ENCODE assay signal across 16 cellular contexts in the genomic region with DNA sequence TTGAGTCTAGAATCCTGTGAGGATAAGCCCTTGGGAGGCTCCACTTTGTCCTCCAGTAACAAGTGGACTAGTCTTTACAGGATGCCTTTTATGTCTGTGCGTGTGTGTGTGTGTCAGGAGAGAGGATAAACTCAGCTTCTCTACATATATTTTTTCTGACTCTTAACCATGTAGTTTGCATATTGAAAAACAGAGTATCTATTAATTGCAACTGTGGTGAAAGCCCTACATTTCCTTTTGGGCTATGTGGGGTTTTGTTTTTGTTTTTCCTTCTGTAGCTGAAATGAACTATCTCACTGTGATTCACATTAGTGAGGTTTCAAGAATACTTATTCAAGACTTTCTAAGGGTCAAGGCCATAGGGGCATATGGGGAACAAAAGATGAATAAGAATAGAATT. TPM values are rescaled to one million over a fixed set of nuclear protein-coding genes. Genes with fewer than 3 reads are reported as not detected.
DNase-seq lines count a peak whose midpoint lies in the region; ATAC-seq and TF ChIP-seq lines count a peak whose summit lies in the region.
"Had no signal": no experiment of that assay in that cellular context is flagged by ENCODE, and none has a peak within 500 bp of the region (broad histone marks: within the 10 kb centered on the region; RNA-seq: fewer than 3 reads in every experiment).

No MANE protein-coding gene starts in this region.

- peaks cover 24% of the 10 kb centered on the region for H3F3A ChIP-seq in neural progenitor cell (ENCODE audit: low read depth)

- no peaks in the 10 kb centered on the region for H3K36me3 ChIP-seq in neural progenitor cell
- H3K36me3 ChIP-seq: upper lobe of right lung had no signal

- no peak overlapping the region for H3K4me2 ChIP-seq in neural progenitor cell

- H3K4me3 Mint-ChIP-seq in neural progenitor cell (no peak overlapping the region), endothelial cell (ENCODE audit: unreplicated experiment) (no peak overlapping the region)
- H3K4me3 Mint-ChIP-seq: CD8-positive, alpha-beta memory T cell; memory B cell had no signal

- H3K9me3 Mint-ChIP-seq in neural progenitor cell (peaks cover 21% of the 10 kb centered on the region), endothelial cell (ENCODE audit: unreplicated experiment) (no peaks in the 10 kb centered on the region)
- H3K9me3 Mint-ChIP-seq: CD8-positive, alpha-beta memory T cell had no signal

- no peak overlapping the region for H3K4me3 ChIP-seq in neural progenitor cell
- H3K4me3 ChIP-seq: upper lobe of right lung had no signal

- H3K9me3 ChIP-seq in neural progenitor cell (ENCODE audit: low read depth), result no peaks in the 10 kb centered on the region
- H3K9me3 ChIP-seq: upper lobe of right lung had no signal

- peak; percentile 88 for ATAC-seq in GM19035 (IDR thresholded peaks at IDR 0.05; ENCODE audit: unreplicated experiment)
- peak; percentile 84 for ATAC-seq in GM21717 (IDR thresholded peaks at IDR 0.05; ENCODE audit: unreplicated experiment)
- peak; percentile 88 for ATAC-seq in HG03066 (IDR thresholded peaks at IDR 0.05; ENCODE audit: low read depth, unreplicated experiment)
- ATAC-seq: upper lobe of right lung had no signal

- H3K27me3 ChIP-seq in neural progenitor cell, result no peaks in the 10 kb centered on the region
- H3K27me3 ChIP-seq: upper lobe of right lung had no signal

- no peaks in the 10 kb centered on the region for H3K27me3 Mint-ChIP-seq in neural progenitor cell (ENCODE audit: insufficient read depth, low read depth)
- no peaks in the 10 kb centered on the region for H3K27me3 Mint-ChIP-seq in endothelial cell (ENCODE audit: unreplicated experiment)

- no peaks in the 10 kb centered on the region for H4K20me1 ChIP-seq in neural progenitor cell (ENCODE audit: low read depth)

- TF ChIP-seq CTCF in neural progenitor cell (IDR thresholded peaks at IDR 0.05) (no peak), endothelial cell (IDR thresholded peaks at IDR 0.05; ENCODE audit: unreplicated experiment) (no peak)

- no peaks in the 10 kb centered on the region for H3K79me2 ChIP-seq in neural progenitor cell (ENCODE audit: low read depth)

- DNase-seq in neural progenitor cell (ENCODE audit: low spot score) (peak; percentile 26), H4 (ENCODE audit: low spot score) (no peak), HuH-7.5 (ENCODE audit: low spot score) (no peak), 8988T (no peak), endothelial cell (ENCODE audit: low spot score) (no peak)
- DNase-seq: activated CD4-positive, alpha-beta T cell treated with anti-CD3 and anti-CD28 coated beads for 1 hour; CD8-positive, alpha-beta memory T cell; dermis blood vessel endothelial cell; NCI-H446; nucleus accumbens; upper lobe of right lung had no signal

- H3K27ac Mint-ChIP-seq in neural progenitor cell (no peak overlapping the region), endothelial cell (ENCODE audit: unreplicated experiment) (no peak overlapping the region)
- H3K27ac Mint-ChIP-seq: CD8-positive, alpha-beta memory T cell; memory B cell had no signal

- H3K4me1 ChIP-seq in neural progenitor cell, result peaks cover 47% of the 10 kb centered on the region
- H3K4me1 ChIP-seq: upper lobe of right lung had no signal

- peak overlapping the region; percentile 44 for H3K27ac ChIP-seq in neural progenitor cell
- H3K27ac ChIP-seq: upper lobe of right lung had no signal

- H3K4me1 Mint-ChIP-seq in neural progenitor cell, result peaks cover 30% of the 10 kb centered on the region
- H3K4me1 Mint-ChIP-seq in endothelial cell (ENCODE audit: unreplicated experiment), result no peaks in the 10 kb centered on the region
- H3K4me1 Mint-ChIP-seq: CD8-positive, alpha-beta memory T cell; memory B cell had no signal

- H3K9ac ChIP-seq in neural progenitor cell, result no peak overlapping the region

- peaks cover 37% of the 10 kb centered on the region for H3K36me3 Mint-ChIP-seq in neural progenitor cell
- no peaks in the 10 kb centered on the region for H3K36me3 Mint-ChIP-seq in endothelial cell (ENCODE audit: low read depth, unreplicated experiment)
- H3K36me3 Mint-ChIP-seq: CD8-positive, alpha-beta memory T cell; memory B cell had no signal

- H2AFZ ChIP-seq in neural progenitor cell (replicated peaks), result no peak overlapping the region

RNA-seq across cellular contexts. Expression of a gene that starts 17.7 kb away (rescaled TPM):
- total RNA-seq in neural progenitor cell (ENCODE audit: low replicate concordance), result 362 and 601 TPM in 2 replicates
- 15.9 and 20.3 TPM in 2 replicates for total RNA-seq in H4 (2014; rRNA removed; shearing (Covaris generic))
- total RNA-seq in endothelial cell (ENCODE audit: unreplicated experiment), result 21.8 TPM
- total RNA-seq: CD8-positive, alpha-beta memory T cell; T-helper 1 cell treated with Interleukin-12 subunit alpha and Interleukin-12 subunit beta and Interleukin-4 antibody, amounts not matched to agents 30 ng/mL and 1 ng/mL, for 36 hours had no signal

Comparison
In these comparisons a context has a peak if more than half of its experiments do, and no peak if none do; other contexts are left out.
1. RNA of a gene that starts 17.7 kb away (total RNA-seq): 362 to 601 TPM in neural progenitor cell; 21.8 TPM in endothelial cell (single experiment) and 15.9 to 20.3 TPM in H4; every median in the first group is over 10 times any median in the second.
2. Peak in every context shown above with its lines, with median percentiles within 50 percentile points of each other: ATAC-seq.